ENCODE assay signal across 2 cellular contexts in the genomic region with DNA sequence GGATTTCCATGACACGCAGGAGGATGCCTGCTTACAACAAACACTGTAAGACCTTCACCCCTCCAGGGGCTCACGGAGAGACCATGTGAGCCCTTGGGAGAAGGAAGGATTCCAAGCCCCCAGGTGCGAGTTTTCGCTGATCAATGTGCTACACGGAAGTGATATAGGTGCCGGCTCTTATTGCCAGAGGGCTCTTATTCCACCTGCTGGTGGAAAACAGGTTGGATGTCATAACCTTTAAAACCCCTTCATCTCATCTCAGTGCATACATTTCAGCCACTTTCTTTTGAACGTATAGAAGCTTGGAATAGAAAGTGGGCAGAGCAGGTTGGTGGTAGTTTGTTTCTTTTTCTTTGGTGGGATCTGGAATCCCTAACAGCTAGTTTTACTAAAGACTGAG.
TF ChIP-seq lines count a peak whose summit lies in the region.

No MANE protein-coding gene starts in this region.

TF ChIP-seq in IMR-90, 13 proteins besides CTCF, POLR2A, EP300 and RAD21:
- TF ChIP-seq SMC3 (IDR thresholded peaks at IDR 0.05; ENCODE audit: low read depth, low read length) (no peak), MAZ (IDR thresholded peaks at IDR 0.05; ENCODE audit: borderline replicate concordance, low read depth, low read length) (no peak), RCOR1 (IDR thresholded peaks at IDR 0.05; ENCODE audit: insufficient replicate concordance, low read length) (no peak), CEBPB (IDR thresholded peaks at IDR 0.05; ENCODE audit: low read depth, low read length) (no peak), BHLHE40 (IDR thresholded peaks at IDR 0.05; ENCODE audit: low read depth, low read length) (no peak)

TF ChIP-seq in K562, 482 proteins besides CTCF, POLR2A, EP300 and RAD21:
- TF ChIP-seq PHF20 (IDR thresholded peaks at IDR 0.05; ENCODE audit: partially characterized antibody) (no peak), SNRNP70 (optimal IDR thresholded peaks at IDR 0.05; ENCODE audit: low read depth, low read length) (no peak), NFIC (IDR thresholded peaks at IDR 0.05) (no peak), ZNF592 (IDR thresholded peaks at IDR 0.05) (no peak)
